In the genomic region with DNA sequence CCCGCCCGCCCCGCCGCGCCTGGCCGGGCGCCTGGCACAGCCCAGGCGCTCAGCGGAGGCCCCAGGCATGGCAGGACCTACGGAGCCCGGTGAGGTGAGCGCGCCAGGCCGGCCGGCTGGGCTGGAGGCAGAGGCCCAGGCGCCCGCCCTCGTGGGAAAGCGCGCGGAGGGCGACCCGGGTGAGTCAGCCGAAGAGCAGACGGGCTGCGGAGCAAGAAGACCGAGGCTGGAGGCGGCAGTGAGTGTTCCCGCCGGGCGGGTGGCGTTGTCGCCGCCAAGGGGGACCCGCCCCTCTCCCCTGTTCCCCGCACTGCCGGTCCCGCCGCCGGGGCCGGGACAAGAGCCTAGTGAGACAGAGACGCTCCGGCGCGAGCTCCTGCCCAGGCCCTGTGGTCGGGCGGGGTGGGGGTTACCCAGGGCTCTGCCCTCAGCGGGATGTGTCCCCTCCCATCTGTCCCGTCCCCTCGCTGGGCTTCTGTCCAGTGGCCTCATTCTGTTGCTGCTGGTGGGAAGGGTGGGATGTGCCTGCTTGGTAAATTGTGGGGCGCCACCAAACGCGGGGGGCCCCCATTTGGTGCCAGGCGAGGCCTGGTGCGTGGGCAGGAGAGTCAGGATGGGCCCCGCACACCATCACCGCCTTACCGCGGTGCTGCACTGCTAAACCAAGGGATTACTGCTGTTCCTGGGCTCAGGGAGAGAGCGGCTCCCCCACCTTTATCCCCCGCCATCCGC, we compare ENCODE assay signal across 2 cellular contexts.
TF ChIP-seq lines count a peak whose summit lies in the region.

No MANE protein-coding gene starts in this region.

TF ChIP-seq in H1, 55 proteins besides CTCF, POLR2A, EP300 and RAD21:
- TF ChIP-seq HDAC2 (IDR thresholded peaks at IDR 0.05; ENCODE audit: borderline replicate concordance in 1 of 2, low read depth in 2 of 2, low read length in 2 of 2) = no peak
- TF ChIP-seq JUND (IDR thresholded peaks at IDR 0.05; ENCODE audit: low read length) = 0 out of 2 replicates have a peak, but pooled peaks have one; percentile 44
- TF ChIP-seq EZH2 (IDR thresholded peaks at IDR 0.05; ENCODE audit: low read depth, low read length, severe bottlenecking) = peak; percentile 63
- TF ChIP-seq MAX (IDR thresholded peaks at IDR 0.05) = 0 out of 2 replicates have a peak, but pooled peaks have one; percentile 25
- peak; percentile 65; the same call in 1 of the 2 replicates for TF ChIP-seq E2F6 (IDR thresholded peaks at IDR 0.05)
- TF ChIP-seq KDM4A (IDR thresholded peaks at IDR 0.05; ENCODE audit: low read depth, low read length, severe bottlenecking) = peak; percentile 60
- peak; percentile 71 for TF ChIP-seq SUZ12 (IDR thresholded peaks at IDR 0.05; ENCODE audit: low read length)
- TF ChIP-seq BCL11A (IDR thresholded peaks at IDR 0.05; ENCODE audit: low read depth in 2 of 2, low read length in 2 of 2) = no peak
TF ChIP-seq in H1: peak in this region for 6.

TF ChIP-seq in GM12891, 5 proteins besides CTCF, POLR2A, EP300 and RAD21:
- TF ChIP-seq SPI1 (IDR thresholded peaks at IDR 0.05; ENCODE audit: low read depth, low read length) (no peak), POU2F2 (IDR thresholded peaks at IDR 0.05; ENCODE audit: low read depth, low read length) (no peak), POLR2AphosphoS5 (IDR thresholded peaks at IDR 0.05; ENCODE audit: low read depth, low read length) (no peak), PAX5 (IDR thresholded peaks at IDR 0.05; ENCODE audit: insufficient read depth, low read length, severe bottlenecking) (no peak), TAF1 (IDR thresholded peaks at IDR 0.05; ENCODE audit: low read depth, low read length) (no peak)
